ENCODE assay signal across 8 cellular contexts in genomic region chr7:67260166-67260586, GRCh38.
DNase-seq lines count a peak whose midpoint lies in the region; ATAC-seq, FAIRE-seq and TF ChIP-seq lines count a peak whose summit lies in the region.
"Not testable (repeated sequence)": the region's sequence is repeated elsewhere in the genome, so short reads cannot be mapped to it uniquely, and the experiment has no call there.

No MANE protein-coding gene starts in this region.

- 36% methylated on average over 6 of the region's 6 CpGs for WGBS in K562 (ENCODE audit: insufficient coverage, low coverage, missing lambda C conversion rate)

- not testable (repeated sequence) for TF ChIP-seq CTCF in A673 (conservative IDR thresholded peaks at IDR 0.05; ENCODE audit: low read depth, low read length); K562 (IDR thresholded peaks at IDR 0.05 in 2 of 3, conservative IDR thresholded peaks at IDR 0.05 in 1 of 3; ENCODE audit: insufficient read depth in 2 of 3, low read depth in 1 of 3, low read length in 3 of 3)

- POLR2A ChIA-PET in A673 (lab: Charles Lee; ENCODE audit: low non-redundant PET); K562 (lab: Yijun Ruan, JAX): not testable (repeated sequence)

- not testable (repeated sequence) for H3K9me3 ChIP-seq in A673 (ENCODE audit: low read depth, low read length, poor library complexity, severe bottlenecking); T-helper 17 cell (ENCODE audit: control insufficient read depth, low read length, poor library complexity, severe bottlenecking); K562 (replicated peaks; ENCODE audit: control insufficient read depth, insufficient read depth, low read depth, low read length)

- not testable (repeated sequence) for H3K4me2 ChIP-seq in K562 (ENCODE audit: insufficient read depth, low read length)

- H3K9me1 ChIP-seq in K562 (ENCODE audit: control insufficient read depth, insufficient read depth, low read length): not testable (repeated sequence)

- in situ Hi-C loops in K562 (cut with MboI): not testable (repeated sequence)

- CTCF ChIA-PET in A673 (lab: Charles Lee); K562 (lab: Yijun Ruan, JAX; ENCODE audit: low intra/inter-chr PET ratio): not testable (repeated sequence)

- not testable (repeated sequence) for H3K27me3 ChIP-seq in A673 (replicated peaks; ENCODE audit: insufficient read depth, low read depth, low read length, poor library complexity); K562 (ENCODE audit: control insufficient read depth in 2 of 2, insufficient read depth in 2 of 2, low read length in 2 of 2)

- H3K27ac ChIP-seq in A673 (ENCODE audit: low read depth, low read length, poor library complexity, severe bottlenecking): not testable (repeated sequence)
- H3K27ac ChIP-seq in K562 (ENCODE audit: extremely low read depth, low read depth, low read length): peak overlapping the region; percentile 34; the same call in 1 of the 3 replicates

- TF ChIP-seq POLR2A in K562 (conservative IDR thresholded peaks at IDR 0.05): not testable (repeated sequence)

- TF ChIP-seq RAD21 in K562 (CRISPR knock-in tag; conservative IDR thresholded peaks at IDR 0.05 in 1 of 2, IDR thresholded peaks at IDR 0.05 in 1 of 2): not testable (repeated sequence)

- H3K27ac Mint-ChIP-seq in T-helper 17 cell: not testable (repeated sequence)

- ATAC-seq in T-helper 17 cell (peak; percentile 25), K562 (peak; percentile 83), esophagus mucosa (peak; percentile 29)

- H3K79me2 ChIP-seq in K562 (ENCODE audit: control insufficient read depth, insufficient read depth, low read length): not testable (repeated sequence)

- H2AFZ ChIP-seq in K562 (ENCODE audit: low read depth, low read length): not testable (repeated sequence)

- H3K4me3 ChIP-seq in A673 (ENCODE audit: low read depth, low read length, poor library complexity, severe bottlenecking); K562: not testable (repeated sequence)

- intact Hi-C loops in A673 (cut with micrococcal nuclease; ENCODE audit: unreplicated experiment); K562 (cut with micrococcal nuclease): not testable (repeated sequence)

- peak; percentile 5 for DNase-seq in A673 (ENCODE audit: low spot score)
- DNase-seq in Daoy (ENCODE audit: low read depth): peak; percentile 33
- DNase-seq in NCI-H2171 treated with DMSO at 0.1 percent for 48 hours (lab: John Stamatoyannopoulos, UW): peak; percentile 24
- DNase-seq in T-helper 17 cell: not testable (repeated sequence)
- DNase-seq in activated CD8-positive, alpha-beta memory T cell treated with anti-CD3 and anti-CD28 coated beads, Interleukin-2, amount 50 U/mL, for 4 hours: peak; percentile 23
- peak in 1 of 4 experiments; percentile 64 for DNase-seq in K562 (ENCODE audit: extremely low read depth in 1 of 4, low spot score in 3 of 4)
- DNase-seq in stimulated activated CD4-positive, alpha-beta T cell treated with anti-CD3 and anti-CD28 coated beads, Interleukin-1b, Interleukin-23, amount 100 ng/mL, for 48 hours: peak; percentile 4

- BruUV-seq in A673 (replicated peaks; lab: Mats Ljungman, UMichigan); K562 (replicated peaks; lab: Mats Ljungman, UMichigan): not testable (repeated sequence)

- FAIRE-seq in K562 (lab: Jason Lieb, UNC): peak; percentile 73

- not testable (repeated sequence) for H3K36me3 ChIP-seq in A673 (ENCODE audit: insufficient read depth, low read length, poor library complexity, severe bottlenecking); K562 (ENCODE audit: control insufficient read depth, insufficient read depth, low read length)

- not testable (repeated sequence) for H3K36me3 Mint-ChIP-seq in T-helper 17 cell (ENCODE audit: low read depth)

- not testable (repeated sequence) for H3K4me1 ChIP-seq in A673 (ENCODE audit: insufficient read depth, low read length, poor library complexity, severe bottlenecking); K562 (replicated peaks in 1 of 2; ENCODE audit: control insufficient read depth in 2 of 2, insufficient read depth in 2 of 2, low read length in 2 of 2)

- H3K27me3 Mint-ChIP-seq in T-helper 17 cell: not testable (repeated sequence)

- not testable (repeated sequence) for H4K20me1 ChIP-seq in K562 (replicated peaks; ENCODE audit: control insufficient read depth, insufficient read depth, low read length)

- not testable (repeated sequence) for H3K4me1 Mint-ChIP-seq in T-helper 17 cell

- not testable (repeated sequence) for TF ChIP-seq EP300 in K562 (IDR thresholded peaks at IDR 0.05; ENCODE audit: low read length)

- H3K9ac ChIP-seq in K562 (ENCODE audit: insufficient read depth in 1 of 2, low read depth in 2 of 2, low read length in 2 of 2): not testable (repeated sequence)

- not testable (repeated sequence) for H3K4me3 Mint-ChIP-seq in T-helper 17 cell

TF ChIP-seq in K562, 482 proteins besides CTCF, POLR2A, EP300 and RAD21:
- peak in 1 of 2 experiments; percentile 88; a peak in 2 of 4 replicates for TF ChIP-seq MLLT1 (IDR thresholded peaks at IDR 0.05)
- TF ChIP-seq NFE2 (IDR thresholded peaks at IDR 0.05; ENCODE audit: low read depth): peak; percentile 81
- 0 out of 2 replicates have a peak, but pooled peaks have one; percentile 18 for TF ChIP-seq ARID1B (IDR thresholded peaks at IDR 0.05)
- TF ChIP-seq ZBTB17 (CRISPR knock-in tag; IDR thresholded peaks at IDR 0.05): peak; percentile 91
- TF ChIP-seq MEIS2 (IDR thresholded peaks at IDR 0.05; ENCODE audit: partially characterized antibody): peak; percentile 69
- TF ChIP-seq NFIX (CRISPR knock-in tag; IDR thresholded peaks at IDR 0.05; ENCODE audit: low read depth): peak; percentile 85
- peak; percentile 99 for TF ChIP-seq NFIC (IDR thresholded peaks at IDR 0.05)
- TF ChIP-seq ZNF23 (CRISPR knock-in tag; IDR thresholded peaks at IDR 0.05): peak; percentile 89
- peak; percentile 39; the same call in 1 of the 2 replicates for TF ChIP-seq MAFK (IDR thresholded peaks at IDR 0.05; ENCODE audit: low read length)
- TF ChIP-seq ZNF316 (IDR thresholded peaks at IDR 0.05): peak; percentile 57
- TF ChIP-seq DPF2 (IDR thresholded peaks at IDR 0.05): 0 out of 2 replicates have a peak, but pooled peaks have one; percentile 28
- TF ChIP-seq PKNOX1 (IDR thresholded peaks at IDR 0.05): 0 out of 2 replicates have a peak, but pooled peaks have one; percentile 22
- TF ChIP-seq C11orf30 (IDR thresholded peaks at IDR 0.05; ENCODE audit: low read depth): peak; percentile 71
- not testable (repeated sequence) for TF ChIP-seq PBX2 (CRISPR knock-in tag; IDR thresholded peaks at IDR 0.05; ENCODE audit: low read depth)
- peak; percentile 35; the same call in 1 of the 2 replicates for TF ChIP-seq PBX2 (tag; conservative IDR thresholded peaks at IDR 0.05; ENCODE audit: low read depth)

Comparison
In these comparisons a context has a peak if more than half of its experiments do, and no peak if none do; other contexts are left out.
1. ATAC-seq: peak in every context shown above with its lines; median percentile 83 in K562; 29 in esophagus mucosa; 25 in T-helper 17 cell.